9 cellular contexts compared by ENCODE assay signal in the genomic region with DNA sequence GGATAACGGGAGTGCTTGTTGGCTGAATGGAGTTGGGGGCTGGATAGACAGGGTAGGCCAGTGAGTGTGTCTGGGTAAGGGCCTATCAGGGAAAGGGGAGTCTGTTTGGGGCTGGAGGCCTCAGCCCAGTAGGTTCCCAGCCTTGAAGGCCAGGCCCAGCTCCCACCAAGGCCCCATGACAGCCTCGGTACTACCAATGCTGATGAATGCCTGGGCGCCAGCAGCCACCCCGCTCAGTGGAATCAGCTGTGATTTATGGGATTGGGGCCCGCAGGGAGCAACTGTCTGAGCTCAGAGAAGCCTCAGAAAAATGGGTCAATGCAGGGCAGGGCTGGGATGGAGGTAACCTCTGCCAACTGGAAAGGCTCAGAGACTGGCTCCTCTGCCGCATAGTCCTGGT.
"Had no signal": no experiment of that assay in that cellular context is flagged by ENCODE, and none has a peak within 500 bp of the region (broad histone marks: within the 10 kb centered on the region; RNA-seq: fewer than 3 reads in every experiment).

No MANE protein-coding gene starts in this region.

- H3K36me3 Mint-ChIP-seq: IgD-negative memory B cell had no signal

- H3K4me3 ChIP-seq: GM23248, HAP-1 had no signal

- H3K27ac ChIP-seq: GM23248, HL-60 had no signal

- H3K36me3 ChIP-seq: HAP-1 had no signal

- H2AFZ ChIP-seq: GM23248 had no signal

- H3K9me3 Mint-ChIP-seq: HFFc6 had no signal

- DNase-seq: GM23248, GOT3, H7, HFFc6 had no signal

- H3K9ac ChIP-seq: GM23248 had no signal

- H3K27ac Mint-ChIP-seq: HFFc6, IgD-negative memory B cell had no signal

- H3K4me1 ChIP-seq: HAP-1 had no signal

- ATAC-seq: HCT116, HepG2 had no signal

- H3K4me3 Mint-ChIP-seq: HFFc6, IgD-negative memory B cell had no signal

- H3K9me3 ChIP-seq: HAP-1 had no signal
